Comparison of ENCODE assay signal across 31 cellular contexts in genomic region chr3:141204343-141204742, GRCh38.
"Had no signal": no experiment of that assay in that cellular context is flagged by ENCODE, and none has a peak within 500 bp of the region (broad histone marks: within the 10 kb centered on the region; RNA-seq: fewer than 3 reads in every experiment).

No MANE protein-coding gene starts in this region.

- H3K27ac ChIP-seq: body of pancreas, breast epithelium, Peyer's patch, SJSA1 had no signal

- H3K4me3 ChIP-seq: body of pancreas, breast epithelium, MG63, Peyer's patch, SJSA1 had no signal

- H3K27me3 ChIP-seq: body of pancreas, breast epithelium, Peyer's patch, SJSA1 had no signal

- H3K9ac ChIP-seq: SK-N-SH had no signal

- H3K36me3 ChIP-seq: breast epithelium, MG63, Peyer's patch, SJSA1 had no signal

- ATAC-seq: activated CD8-positive, alpha-beta T cell treated with anti-CD3 and anti-CD28 coated beads for 36 hours; activated T-cell treated with anti-CD3 and anti-CD28 coated beads, Interleukin-2, amount 50 U/mL, for 72 hours; activated T-helper 17 cell treated with anti-CD3 and anti-CD28 coated beads, Interleukin-2, amount 50 U/mL, for 72 hours; body of pancreas had no signal

- H3K4me2 ChIP-seq: SK-N-SH had no signal

- H3K4me1 ChIP-seq: body of pancreas, breast epithelium, Peyer's patch, SJSA1 had no signal

- H3K9me3 ChIP-seq: body of pancreas, breast epithelium, MG63, Peyer's patch, SJSA1, SK-N-SH had no signal

- DNase-seq: activated CD4-positive, alpha-beta T cell treated with anti-CD3 and anti-CD28 coated beads, Interleukin-2, amount 10 ng/mL, durations not matched to agents 24 days and 14 days; activated CD4-positive, alpha-beta T cell treated with anti-CD3 and anti-CD28 coated beads, Interleukin-2, amount 50 U/mL, for 4 hours; activated CD8-positive, alpha-beta T cell treated with anti-CD3 and anti-CD28 coated beads for 36 hours; activated effector memory CD4-positive, alpha-beta T cell treated with anti-CD3 and anti-CD28 coated beads, Interleukin-2, amount 50 U/mL, for 16 hours; activated naive CD4-positive, alpha-beta T cell; activated naive CD4-positive, alpha-beta T cell treated with anti-CD3 and anti-CD28 coated beads, Interleukin-2, amount 50 U/mL, for 16 hours; activated naive CD8-positive, alpha-beta T cell treated with anti-CD3 and anti-CD28 coated beads for 36 hours; activated T-cell treated with anti-CD3 and anti-CD28 coated beads, Interleukin-2, amount 50 U/mL, for 1 hour; activated T-cell treated with anti-CD3 and anti-CD28 coated beads, Interleukin-2, amount 50 U/mL, for 72 hours; amniotic stem cell; body of pancreas; caudate nucleus; Kasumi-1; KBM-7; MG63; NCI-H1048; NCI-H1105 treated with DMSO at 0.1 percent for 48 hours; NCI-H1436; NCI-H1694; NCI-H1930; NCI-H2081 treated with DMSO at 0.1 percent for 48 hours; NCI-H226; NCI-H446 treated with DMSO at 0.1 percent for 48 hours; NCI-H524; Peyer's patch; RPMI8226; SHP77 treated with DMSO at 0.1 percent for 48 hours; SK-N-SH had no signal
